In the genomic region with DNA sequence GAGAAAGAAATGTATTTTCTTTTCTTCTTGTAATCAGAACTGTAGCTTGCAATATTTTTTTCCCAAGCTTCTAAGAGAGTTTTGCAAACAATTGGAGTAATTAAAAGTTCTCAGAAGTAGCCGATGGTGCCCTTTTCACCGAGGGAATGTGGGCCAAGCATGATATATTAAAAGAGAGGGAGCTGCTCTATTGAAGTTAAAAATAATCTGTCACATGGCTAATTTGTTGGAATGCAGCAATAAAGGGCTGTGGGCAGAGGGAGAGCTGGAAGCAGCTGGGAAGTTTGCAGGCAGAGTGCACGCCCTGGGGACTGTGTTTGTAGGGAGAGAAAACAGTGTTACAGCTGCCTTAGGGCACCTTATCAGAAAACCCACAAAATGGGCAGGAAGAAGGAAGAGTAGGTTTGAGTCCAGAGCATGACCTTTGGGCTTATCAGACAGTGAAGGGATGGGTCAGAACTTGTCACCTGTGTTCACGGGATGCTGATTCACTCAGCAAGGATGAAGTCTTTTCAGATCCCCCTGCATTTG, we compare ENCODE assay signal across 1 cellular context.
TF ChIP-seq lines count a peak whose summit lies in the region.

No MANE protein-coding gene starts in this region.

TF ChIP-seq in GM23338, 12 proteins besides CTCF, POLR2A, EP300 and RAD21 (continued from another document):
- TF ChIP-seq, protein P1, sequence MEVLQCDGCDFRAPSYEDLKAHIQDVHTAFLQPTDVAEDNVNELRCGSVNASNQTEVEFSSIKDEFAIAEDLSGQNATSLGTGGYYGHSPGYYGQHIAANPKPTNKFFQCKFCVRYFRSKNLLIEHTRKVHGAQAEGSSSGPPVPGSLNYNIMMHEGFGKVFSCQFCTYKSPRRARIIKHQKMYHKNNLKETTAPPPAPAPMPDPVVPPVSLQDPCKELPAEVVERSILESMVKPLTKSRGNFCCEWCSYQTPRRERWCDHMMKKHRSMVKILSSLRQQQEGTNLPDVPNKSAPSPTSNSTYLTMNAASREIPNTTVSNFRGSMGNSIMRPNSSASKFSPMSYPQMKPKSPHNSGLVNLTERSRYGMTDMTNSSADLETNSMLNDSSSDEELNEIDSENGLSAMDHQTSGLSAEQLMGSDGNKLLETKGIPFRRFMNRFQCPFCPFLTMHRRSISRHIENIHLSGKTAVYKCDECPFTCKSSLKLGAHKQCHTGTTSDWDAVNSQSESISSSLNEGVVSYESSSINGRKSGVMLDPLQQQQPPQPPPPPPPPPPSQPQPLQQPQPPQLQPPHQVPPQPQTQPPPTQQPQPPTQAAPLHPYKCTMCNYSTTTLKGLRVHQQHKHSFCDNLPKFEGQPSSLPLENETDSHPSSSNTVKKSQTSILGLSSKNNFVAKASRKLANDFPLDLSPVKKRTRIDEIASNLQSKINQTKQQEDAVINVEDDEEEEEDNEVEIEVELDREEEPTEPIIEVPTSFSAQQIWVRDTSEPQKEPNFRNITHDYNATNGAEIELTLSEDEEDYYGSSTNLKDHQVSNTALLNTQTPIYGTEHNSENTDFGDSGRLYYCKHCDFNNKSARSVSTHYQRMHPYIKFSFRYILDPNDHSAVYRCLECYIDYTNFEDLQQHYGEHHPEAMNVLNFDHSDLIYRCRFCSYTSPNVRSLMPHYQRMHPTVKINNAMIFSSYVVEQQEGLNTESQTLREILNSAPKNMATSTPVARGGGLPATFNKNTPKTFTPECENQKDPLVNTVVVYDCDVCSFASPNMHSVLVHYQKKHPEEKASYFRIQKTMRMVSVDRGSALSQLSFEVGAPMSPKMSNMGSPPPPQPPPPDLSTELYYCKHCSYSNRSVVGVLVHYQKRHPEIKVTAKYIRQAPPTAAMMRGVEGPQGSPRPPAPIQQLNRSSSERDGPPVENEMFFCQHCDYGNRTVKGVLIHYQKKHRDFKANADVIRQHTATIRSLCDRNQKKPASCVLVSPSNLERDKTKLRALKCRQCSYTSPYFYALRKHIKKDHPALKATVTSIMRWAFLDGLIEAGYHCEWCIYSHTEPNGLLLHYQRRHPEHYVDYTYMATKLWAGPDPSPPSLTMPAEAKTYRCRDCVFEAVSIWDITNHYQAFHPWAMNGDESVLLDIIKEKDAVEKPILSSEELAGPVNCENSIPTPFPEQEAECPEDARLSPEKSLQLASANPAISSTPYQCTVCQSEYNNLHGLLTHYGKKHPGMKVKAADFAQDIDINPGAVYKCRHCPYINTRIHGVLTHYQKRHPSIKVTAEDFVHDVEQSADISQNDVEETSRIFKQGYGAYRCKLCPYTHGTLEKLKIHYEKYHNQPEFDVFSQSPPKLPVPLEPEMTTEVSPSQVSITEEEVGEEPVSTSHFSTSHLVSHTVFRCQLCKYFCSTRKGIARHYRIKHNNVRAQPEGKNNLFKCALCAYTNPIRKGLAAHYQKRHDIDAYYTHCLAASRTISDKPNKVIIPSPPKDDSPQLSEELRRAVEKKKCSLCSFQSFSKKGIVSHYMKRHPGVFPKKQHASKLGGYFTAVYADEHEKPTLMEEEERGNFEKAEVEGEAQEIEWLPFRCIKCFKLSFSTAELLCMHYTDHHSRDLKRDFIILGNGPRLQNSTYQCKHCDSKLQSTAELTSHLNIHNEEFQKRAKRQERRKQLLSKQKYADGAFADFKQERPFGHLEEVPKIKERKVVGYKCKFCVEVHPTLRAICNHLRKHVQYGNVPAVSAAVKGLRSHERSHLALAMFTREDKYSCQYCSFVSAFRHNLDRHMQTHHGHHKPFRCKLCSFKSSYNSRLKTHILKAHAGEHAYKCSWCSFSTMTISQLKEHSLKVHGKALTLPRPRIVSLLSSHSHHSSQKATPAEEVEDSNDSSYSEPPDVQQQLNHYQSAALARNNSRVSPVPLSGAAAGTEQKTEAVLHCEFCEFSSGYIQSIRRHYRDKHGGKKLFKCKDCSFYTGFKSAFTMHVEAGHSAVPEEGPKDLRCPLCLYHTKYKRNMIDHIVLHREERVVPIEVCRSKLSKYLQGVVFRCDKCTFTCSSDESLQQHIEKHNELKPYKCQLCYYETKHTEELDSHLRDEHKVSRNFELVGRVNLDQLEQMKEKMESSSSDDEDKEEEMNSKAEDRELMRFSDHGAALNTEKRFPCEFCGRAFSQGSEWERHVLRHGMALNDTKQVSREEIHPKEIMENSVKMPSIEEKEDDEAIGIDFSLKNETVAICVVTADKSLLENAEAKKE (CRISPR knock-in tag; IDR thresholded peaks at IDR 0.05), result no peak
- TF ChIP-seq ZNF114 (CRISPR knock-in tag; IDR thresholded peaks at IDR 0.05) (no peak), ZNF331 (CRISPR knock-in tag; IDR thresholded peaks at IDR 0.05; ENCODE audit: low read depth) (no peak), STAT1 (IDR thresholded peaks at IDR 0.05; ENCODE audit: unreplicated experiment) (no peak), EZH2 (IDR thresholded peaks at IDR 0.05; ENCODE audit: low read depth, unreplicated experiment) (no peak), NANOG (IDR thresholded peaks at IDR 0.05; ENCODE audit: borderline replicate concordance) (no peak), REST (IDR thresholded peaks at IDR 0.05; ENCODE audit: unreplicated experiment) (no peak)
TF ChIP-seq in GM23338: peak in this region for 0.
